8 cellular contexts compared by ENCODE assay signal in genomic region chr3:172341482-172342059, GRCh38.
DNase-seq lines count a peak whose midpoint lies in the region; ATAC-seq and TF ChIP-seq lines count a peak whose summit lies in the region.

No MANE protein-coding gene starts in this region.

- H3K27me3 ChIP-seq in PC-3 (ENCODE audit: low read length): no peaks in the 10 kb centered on the region

- ATAC-seq in GM21447 (IDR thresholded peaks at IDR 0.05; ENCODE audit: unreplicated experiment) (peak; percentile 66), PC-3 (peak; percentile 84)

- peak; percentile 84 for TF ChIP-seq CTCF in PC-3 (conservative IDR thresholded peaks at IDR 0.05; ENCODE audit: low read depth, low read length)

- CTCF ChIA-PET in PC-3 (lab: Charles Lee): interaction anchor here (0.6 to 1.7 kb wide), 7 partner anchors 9 to 535 kb away, joined by 3 to 16 read pairs (median 3); no protein-coding TSS in a partner anchor

- H4K20me1 ChIP-seq in PC-3 (ENCODE audit: low read length): no peaks in the 10 kb centered on the region

- peaks cover 41% of the 10 kb centered on the region for H3K36me3 ChIP-seq in PC-3 (ENCODE audit: low read depth, low read length)

- no peak overlapping the region for H3K4me3 ChIP-seq in PC-3 (ENCODE audit: low read length)

- H3K9ac ChIP-seq in PC-3 (ENCODE audit: low read length): no peak overlapping the region

- DNase-seq in DMS53 (lab: John Stamatoyannopoulos, UW) (peak; percentile 68), LoVo (ENCODE audit: low spot score) (peak; percentile 51), PC-3 (peak; percentile 89), dermis blood vessel endothelial cell (peak; percentile 81), medulla oblongata (ENCODE audit: extremely low spot score) (peak; percentile 80), epidermal melanocyte (ENCODE audit: insufficient read length, low spot score) (no peak)
- no peak for DNase-seq in activated CD4-positive, alpha-beta T cell treated with anti-CD3 and anti-CD28 coated beads for 1 hour

- H3K27ac ChIP-seq in PC-3 (ENCODE audit: low read length): no peak overlapping the region

- H3F3A ChIP-seq in PC-3 (ENCODE audit: low read length, unreplicated experiment): no peaks in the 10 kb centered on the region

- H2AFZ ChIP-seq in PC-3 (ENCODE audit: low read length): no peak overlapping the region

- H3K79me2 ChIP-seq in PC-3 (ENCODE audit: low read length): no peaks in the 10 kb centered on the region

- no peaks in the 10 kb centered on the region for H3K4me1 ChIP-seq in PC-3 (ENCODE audit: insufficient read depth, low read length)

- no TSS peak for BruUV-seq in PC-3 (replicated peaks; lab: Mats Ljungman, UMichigan)

- H3K4me2 ChIP-seq in PC-3 (ENCODE audit: low read length): no peak overlapping the region

- no peaks in the 10 kb centered on the region for H3K9me2 ChIP-seq in PC-3 (replicated peaks; ENCODE audit: low read length)

- no peaks in the 10 kb centered on the region for H3K9me3 ChIP-seq in PC-3 (ENCODE audit: low read length)

- POLR2A ChIA-PET in PC-3 (lab: Charles Lee; ENCODE audit: unreplicated experiment): interaction anchor here (0.6 to 1.0 kb wide), 3 partner anchors 531 to 1451 kb away, joined by 3 to 4 read pairs (median 3); partner anchors contain the start of gene PLD1

- intact Hi-C loops in PC-3 (cut with micrococcal nuclease): loop anchor here (5.0 to 10.0 kb wide), 3 partner anchors 509 to 694 kb away; no protein-coding TSS in a partner anchor

Comparison
In these comparisons a context has a peak if more than half of its experiments do, and no peak if none do; other contexts are left out.
1. DNase-seq: peak in DMS53 (single experiment), LoVo (single experiment), PC-3 (single experiment), dermis blood vessel endothelial cell (single experiment) and medulla oblongata (single experiment); none in epidermal melanocyte (single experiment) and activated CD4-positive, alpha-beta T cell treated with anti-CD3 and anti-CD28 coated beads for 1 hour (single experiment).